23 cellular contexts compared by ENCODE assay signal in genomic region chr6:53100561-53100960, GRCh38. TPM values are rescaled to one million over a fixed set of nuclear protein-coding genes. Genes with fewer than 3 reads are reported as not detected.
A peak's percentile ranks its signal among the peaks of the same experiment; 100 is the strongest.
DNase-seq lines count a peak whose midpoint lies in the region; TF ChIP-seq lines count a peak whose summit lies in the region.
"Had no signal": no experiment of that assay in that cellular context is flagged by ENCODE, and none has a peak within 500 bp of the region (broad histone marks: within the 10 kb centered on the region; RNA-seq: fewer than 3 reads in every experiment).

No MANE protein-coding gene starts in this region.

- H3K36me3 Mint-ChIP-seq in HFFc6 (ENCODE audit: low read depth), result peaks cover 27% of the 10 kb centered on the region
- H3K36me3 Mint-ChIP-seq: IgD-negative memory B cell had no signal

- H3K9me3 ChIP-seq in adrenal gland (replicated peaks in 1 of 3), result no peaks in the 10 kb centered on the region
- H3K9me3 ChIP-seq: BLaER1 treated with 17β-estradiol and CSF1 and Interleukin-3, amounts not matched to agents 10 nM and 100 nM; SJSA1 had no signal

- no peaks in the 10 kb centered on the region for H3K27me3 ChIP-seq in adrenal gland
- H3K27me3 ChIP-seq: BLaER1 treated with 17β-estradiol and CSF1 and Interleukin-3, amounts not matched to agents 10 nM and 100 nM; SJSA1 had no signal

- POLR2A ChIA-PET in AG04449 (lab: Yijun Ruan, JAX), result no interaction called here

- intact Hi-C loops in adrenal gland (cut with DNase I), result no loop called here

- peaks cover 29% of the 10 kb centered on the region for H3K4me1 Mint-ChIP-seq in HFFc6 (ENCODE audit: low read depth)
- H3K4me1 Mint-ChIP-seq: IgD-negative memory B cell had no signal

- no peak overlapping the region for H3K4me3 ChIP-seq in AG04449 (ENCODE audit: low read depth, low read length)
- no peak overlapping the region for H3K4me3 ChIP-seq in adrenal gland
- H3K4me3 ChIP-seq: BLaER1 treated with 17β-estradiol and CSF1 and Interleukin-3, amounts not matched to agents 10 nM and 100 nM; GM23248; SJSA1 had no signal

- TF ChIP-seq CTCF in AG04449 (IDR thresholded peaks at IDR 0.05; ENCODE audit: insufficient read depth, low read length, missing control alignments) (no peak), HFFc6 (IDR thresholded peaks at IDR 0.05) (no peak), GM20000 (IDR thresholded peaks at IDR 0.05; ENCODE audit: extremely low read depth, missing control alignments) (no peak), adrenal gland (IDR thresholded peaks at IDR 0.05) (no peak)

- no peaks in the 10 kb centered on the region for H3K9me3 Mint-ChIP-seq in HFFc6
- H3K9me3 Mint-ChIP-seq: CD4-positive, alpha-beta T cell; IgD-negative memory B cell had no signal

- WGBS in adrenal gland, 4 donors, result 28 to 33% (median 29%) methylated on average over 2 of the region's 2 CpGs

- CTCF ChIA-PET in AG04449 (lab: Yijun Ruan, JAX), result interaction anchor here (0.6 to 2.2 kb wide), 2 partner anchors 172 to 384 kb away, joined by 3 to 8 read pairs; no protein-coding TSS in a partner anchor

- no peaks in the 10 kb centered on the region; the same call in 1 of the 2 replicates for H3K27me3 Mint-ChIP-seq in HFFc6 (ENCODE audit: insufficient read depth)
- H3K27me3 Mint-ChIP-seq: CD4-positive, alpha-beta T cell; IgD-negative memory B cell had no signal

- H3K27ac Mint-ChIP-seq in HFFc6, result peak overlapping the region; percentile 53
- H3K27ac Mint-ChIP-seq: CD4-positive, alpha-beta T cell had no signal

- peak overlapping the region; percentile 30; the same call in 1 of the 2 replicates for H3K4me3 Mint-ChIP-seq in HFFc6
- H3K4me3 Mint-ChIP-seq: CD4-positive, alpha-beta T cell; IgD-negative memory B cell had no signal

- peak; percentile 7 for DNase-seq in AG04449 (ENCODE audit: low read depth, low spot score)
- DNase-seq in HFFc6, result no peak
- DNase-seq in dedifferentiated amniotic fluid mesenchymal stem cell (ENCODE audit: extremely low spot score), result peak; percentile 17
- DNase-seq in GM20000 (ENCODE audit: low spot score), result no peak
- DNase-seq in adrenal gland, result no peak
- DNase-seq: AML-193; CD4-positive, alpha-beta T cell; GM23248; H7; NCI-H1048; NCI-H1417; NCI-H1694; NCI-H2029 treated with DMSO at 0.1 percent for 48 hours; NCI-H446 treated with DMSO at 0.1 percent for 48 hours; NCI-H526; Right ventricle myocardium superior; RPMI8226 had no signal

- no peak overlapping the region for H3K27ac ChIP-seq in adrenal gland
- H3K27ac ChIP-seq: BLaER1 treated with 17β-estradiol and CSF1 and Interleukin-3, amounts not matched to agents 10 nM and 100 nM; GM23248; SJSA1 had no signal

- peaks cover 0 to 75% of the 10 kb centered on the region in 2 donors for H3K36me3 ChIP-seq in adrenal gland (replicated peaks in 1 of 2)

- no peak for TF ChIP-seq POLR2A in adrenal gland (IDR thresholded peaks at IDR 0.05)

- H3K4me1 ChIP-seq in adrenal gland (replicated peaks in 1 of 2), result no peaks in the 10 kb centered on the region
- H3K4me1 ChIP-seq: BLaER1 treated with 17β-estradiol and CSF1 and Interleukin-3, amounts not matched to agents 10 nM and 100 nM had no signal

RNA-seq across cellular contexts. Expression of gene FBXO9, which starts 35.4 kb away (rescaled TPM):
- total RNA-seq in HFFc6 (2021; fragmentation: NEBNext Ultra II Directional; extraction: Animal tissue kit (Norgen Biotek cat#: 25700)), result 100 to 1,000 TPM; 105 to 135 (median 122) TPM
- total RNA-seq in adrenal gland, result 100 to 1,000 TPM in 7 of 8 donors, 10 to 100 TPM in 1; 42.7 to 396 (median 163) TPM
- 100 to 1,000 TPM in 1 of 3 donors, 10 to 100 TPM in 2; 60.1 to 176 (median 60.8) TPM for polyA plus RNA-seq in adrenal gland

RNA-seq across cellular contexts. Expression of gene CILK1, which starts 38.9 kb away (rescaled TPM):
- total RNA-seq in HFFc6 (2021; fragmentation: NEBNext Ultra II Directional; extraction: Animal tissue kit (Norgen Biotek cat#: 25700)), result 10 to 100 TPM; 13.6 to 17.8 (median 16.2) TPM
- 10 to 100 TPM; 28.2 to 71.1 (median 47.4) TPM for total RNA-seq in adrenal gland
- 10 to 100 TPM; 11.7 to 52.7 (median 12.1) TPM for polyA plus RNA-seq in adrenal gland

RNA-seq across cellular contexts. Expression of gene GCM1, which starts 48.1 kb away (rescaled TPM):
- not detected for total RNA-seq in HFFc6 (2021; fragmentation: NEBNext Ultra II Directional; extraction: Animal tissue kit (Norgen Biotek cat#: 25700))
- under 1 TPM in 1 of 8 donors, not detected in 7; 0.35 TPM for total RNA-seq in adrenal gland
- under 1 TPM in 2 of 3 donors, not detected in 1; 0.03 to 0.07 TPM for polyA plus RNA-seq in adrenal gland
- total RNA-seq: A172, G401, GM23248, H7, Right ventricle myocardium superior, SJSA1 had no signal
- polyA plus RNA-seq: AG04450, GM23248, IgD-negative memory B cell had no signal

Comparison
In these comparisons a context has a peak if more than half of its experiments do, and no peak if none do; other contexts are left out.
1. DNase-seq: peak in AG04449 (single experiment) and dedifferentiated amniotic fluid mesenchymal stem cell (single experiment); none in HFFc6 (single experiment), GM20000 (single experiment) and adrenal gland (0 of 7).